ENCODE assay signal across 11 cellular contexts in the genomic region with DNA sequence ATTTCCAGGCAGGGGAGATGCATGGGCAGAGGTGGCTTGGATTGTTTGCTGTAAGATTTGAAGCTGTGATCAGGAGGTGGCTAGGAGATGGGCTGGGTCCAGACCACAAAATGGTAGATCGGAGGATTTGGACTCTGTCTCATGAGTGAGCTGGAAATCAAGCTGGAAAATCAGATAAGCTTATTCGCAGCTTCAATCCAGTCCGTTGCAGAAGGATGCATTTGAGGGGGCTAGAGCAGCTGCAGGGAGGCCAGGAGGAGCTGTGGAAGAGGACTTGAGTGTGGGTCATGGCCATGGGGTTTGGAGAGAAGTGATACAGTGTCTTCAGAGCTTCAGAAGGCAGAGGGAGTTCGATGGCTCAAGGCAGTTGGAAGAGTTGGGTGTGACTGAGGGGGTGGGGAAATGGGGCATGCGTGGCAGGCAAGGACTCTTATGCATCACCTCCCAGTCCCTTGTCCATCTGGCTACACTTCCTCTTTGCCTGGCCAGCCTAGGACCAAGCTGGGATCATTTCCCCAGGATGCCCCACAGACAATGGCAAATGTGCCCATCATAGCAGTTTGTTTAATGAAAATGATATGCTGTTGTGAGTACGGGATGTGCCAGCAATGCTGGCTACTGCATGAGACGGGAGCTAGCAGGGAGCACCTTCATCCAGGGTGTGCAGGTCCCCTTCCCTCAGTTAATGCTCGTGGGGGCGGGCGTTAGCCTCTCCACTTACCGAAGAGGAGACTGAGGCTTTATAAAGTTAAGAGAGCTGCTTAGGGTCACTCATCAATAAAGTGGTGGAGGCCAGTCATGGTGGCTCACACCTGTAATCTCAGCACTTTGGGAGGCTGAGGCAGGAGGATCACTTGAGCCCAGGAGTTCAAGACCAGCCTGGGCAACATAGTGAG. TPM values are rescaled to one million over a fixed set of nuclear protein-coding genes. Genes with fewer than 3 reads are reported as not detected.
DNase-seq lines count a peak whose midpoint lies in the region; FAIRE-seq and TF ChIP-seq lines count a peak whose summit lies in the region.
"Had no signal": no experiment of that assay in that cellular context is flagged by ENCODE, and none has a peak within 500 bp of the region (broad histone marks: within the 10 kb centered on the region; RNA-seq: fewer than 3 reads in every experiment).

No MANE protein-coding gene starts in this region.

- H4K20me1 ChIP-seq in OCI-LY1 (ENCODE audit: insufficient read depth, low read length), result no peaks in the 10 kb centered on the region

- H3K4me1 Mint-ChIP-seq in dendritic cell treated with granulocyte-macrophage colony-stimulating factor and Interleukin-4, amounts not matched to agents 40 ng/mL and 50 ng/mL, for 4 days (ENCODE audit: low read depth), result peaks cover 43% of the 10 kb centered on the region

- no peak overlapping the region for H3K4me2 ChIP-seq in OCI-LY1 (ENCODE audit: low read length)

- H3K4me3 ChIP-seq in OCI-LY1 (ENCODE audit: low read depth, low read length, poor library complexity, severe bottlenecking), result no peak overlapping the region
- H3K4me3 ChIP-seq in small intestine (ENCODE audit: low read depth in 1 of 2, low read length in 2 of 2), result no peak overlapping the region
- no peak overlapping the region for H3K4me3 ChIP-seq in lower leg skin (ENCODE audit: low read depth, poor library complexity, severe bottlenecking)
- no peak overlapping the region for H3K4me3 ChIP-seq in tibial artery
- H3K4me3 ChIP-seq: HAP-1, heart left ventricle, testis had no signal

- TF ChIP-seq POLR2A in lower leg skin (IDR thresholded peaks at IDR 0.05), result no peak

- peaks cover 43% of the 10 kb centered on the region for H3K36me3 Mint-ChIP-seq in dendritic cell treated with granulocyte-macrophage colony-stimulating factor and Interleukin-4, amounts not matched to agents 40 ng/mL and 50 ng/mL, for 4 days (ENCODE audit: low read depth)

- H3K9me3 ChIP-seq in OCI-LY1 (ENCODE audit: low read length) (peaks cover 3% of the 10 kb centered on the region; the same call in 1 of the 2 replicates), small intestine (ENCODE audit: control insufficient read depth, low read depth) (no peaks in the 10 kb centered on the region), tibial artery (no peaks in the 10 kb centered on the region)
- H3K9me3 ChIP-seq: HAP-1, heart left ventricle, right atrium auricular region, testis had no signal

- H3K27me3 ChIP-seq in OCI-LY1 (ENCODE audit: insufficient read depth, low read length), result no peaks in the 10 kb centered on the region
- H3K27me3 ChIP-seq in small intestine (ENCODE audit: control insufficient read depth in 2 of 2, insufficient read depth in 2 of 2, low read length in 2 of 2), result no peaks in the 10 kb centered on the region
- H3K27me3 ChIP-seq in tibial artery, result peaks cover 0 to 41% of the 10 kb centered on the region in 2 donors
- H3K27me3 ChIP-seq: heart left ventricle, right atrium auricular region, testis had no signal

- peaks cover 31% of the 10 kb centered on the region for H3K27me3 Mint-ChIP-seq in dendritic cell treated with granulocyte-macrophage colony-stimulating factor and Interleukin-4, amounts not matched to agents 40 ng/mL and 50 ng/mL, for 4 days

- H3K9ac ChIP-seq in OCI-LY1 (ENCODE audit: low read length), result no peak overlapping the region

- in situ Hi-C loops in GM13976 (cut with MboI; ENCODE audit: low sequenced_read_pairs, unreplicated experiment), result loop anchor here (25.0 kb wide), 1 partner anchor 313 kb away; the partner anchor contains the start of genes C16orf92 and DOC2A

- H3K36me3 ChIP-seq in OCI-LY1 (ENCODE audit: insufficient read depth, low read length), result peaks cover 22% of the 10 kb centered on the region
- no peaks in the 10 kb centered on the region for H3K36me3 ChIP-seq in small intestine (ENCODE audit: control insufficient read depth in 2 of 2, insufficient read depth in 2 of 2, low read length in 2 of 2)
- H3K36me3 ChIP-seq in tibial artery, result no peaks in the 10 kb centered on the region
- H3K36me3 ChIP-seq: HAP-1, heart left ventricle, right atrium auricular region had no signal

- peaks cover 31% of the 10 kb centered on the region for H3K4me1 ChIP-seq in OCI-LY1 (ENCODE audit: insufficient read depth, low read length, severe bottlenecking)
- no peaks in the 10 kb centered on the region for H3K4me1 ChIP-seq in small intestine (ENCODE audit: control insufficient read depth in 2 of 2, insufficient read depth in 1 of 2, low read depth in 1 of 2, low read length in 1 of 2)
- H3K4me1 ChIP-seq in tibial artery, result peaks cover 0 to 8% (median 5%) of the 10 kb centered on the region in 4 donors
- H3K4me1 ChIP-seq: testis had no signal

- H3K27ac Mint-ChIP-seq in dendritic cell treated with granulocyte-macrophage colony-stimulating factor and Interleukin-4, amounts not matched to agents 40 ng/mL and 50 ng/mL, for 4 days, result peak overlapping the region; percentile 18

- DNase-seq in GM10266 (ENCODE audit: extremely low spot score) (peak; percentile 5), small intestine (peak; percentile 9), lower leg skin (ENCODE audit: low spot score in 2 of 2) (no peak), tibial artery (no peak), GM13976 (ENCODE audit: low spot score) (no peak)

- peaks cover 19% of the 10 kb centered on the region for H3K9me3 Mint-ChIP-seq in dendritic cell treated with granulocyte-macrophage colony-stimulating factor and Interleukin-4, amounts not matched to agents 40 ng/mL and 50 ng/mL, for 4 days

- TF ChIP-seq CTCF in GM10266 (IDR thresholded peaks at IDR 0.05; ENCODE audit: control insufficient read depth, insufficient read depth, low read depth, missing control alignments) (no peak), OCI-LY1 (IDR thresholded peaks at IDR 0.05; ENCODE audit: low read length) (no peak), lower leg skin (IDR thresholded peaks at IDR 0.05) (no peak), tibial artery (IDR thresholded peaks at IDR 0.05) (no peak), GM13976 (IDR thresholded peaks at IDR 0.05; ENCODE audit: borderline replicate concordance, control extremely low read depth, extremely low read depth, insufficient read depth, missing control alignments) (no peak)

- no peaks in the 10 kb centered on the region for H3K79me2 ChIP-seq in OCI-LY1 (ENCODE audit: insufficient read depth, low read length)

- 46 to 66% (median 52%) methylated on average over 11 of the region's 11 CpGs for WGBS in small intestine, 3 donors
- 73 to 79% methylated on average over 11 of the region's 11 CpGs for WGBS in lower leg skin, 2 donors

- no peak overlapping the region for H2AFZ ChIP-seq in OCI-LY1 (ENCODE audit: low read length)

- peak overlapping the region; percentile 12 for H3K27ac ChIP-seq in OCI-LY1 (ENCODE audit: low read depth, low read length, poor library complexity, severe bottlenecking)
- H3K27ac ChIP-seq in small intestine (ENCODE audit: low read depth in 1 of 2, low read length in 1 of 2), result no peak overlapping the region
- H3K27ac ChIP-seq in tibial artery, result no peak overlapping the region
- H3K27ac ChIP-seq: heart left ventricle, right atrium auricular region, testis had no signal

- no peaks in the 10 kb centered on the region for H3K9me2 ChIP-seq in OCI-LY1 (ENCODE audit: low read depth, low read length)

- H3F3A ChIP-seq in OCI-LY1 (ENCODE audit: insufficient read depth, low read length), result no peaks in the 10 kb centered on the region

- no peak overlapping the region for H3K4me3 Mint-ChIP-seq in dendritic cell treated with granulocyte-macrophage colony-stimulating factor and Interleukin-4, amounts not matched to agents 40 ng/mL and 50 ng/mL, for 4 days

- no peak for FAIRE-seq in small intestine (lab: Jason Lieb, UNC)

- intact Hi-C loops in dendritic cell treated with granulocyte-macrophage colony-stimulating factor and Interleukin-4, amounts not matched to agents 40 ng/mL and 50 ng/mL, for 4 days (cut with micrococcal nuclease), result loop anchor here (10.0 kb wide), 1 partner anchor 45 kb away; no protein-coding TSS in a partner anchor
- intact Hi-C loops in lower leg skin (cut with DNase I; ENCODE audit: low total_unique reads) (loop anchor here (5.0 to 10.0 kb wide), 2 partner anchors 145 to 328 kb away; no protein-coding TSS in a partner anchor), tibial artery (cut with DNase I; ENCODE audit: low total_unique reads) (loop anchor here (5.0 kb wide), 3 partner anchors 148 to 323 kb away; partner anchors contain the start of gene C16orf92)

RNA-seq across cellular contexts. Expression of gene QPRT, which starts 20.6 kb away (rescaled TPM):
- 10 to 100 TPM; 30.2 to 32.4 (median 31.6) TPM for polyA plus RNA-seq in small intestine
- 1 to 10 TPM; 1.9 to 3.6 (median 2.7) TPM for total RNA-seq in lower leg skin

RNA-seq across cellular contexts. Expression of gene SPN, which starts 36.5 kb away (rescaled TPM):
- polyA plus RNA-seq in small intestine, result 1 to 10 TPM; 1.1 to 1.6 (median 1.3) TPM
- total RNA-seq in lower leg skin, result 1 to 10 TPM; 4.0 to 5.7 (median 4.7) TPM

RNA-seq across cellular contexts. Expression of gene C16orf54, which starts 46.2 kb away (rescaled TPM):
- polyA plus RNA-seq in small intestine, result 1 to 10 TPM in 1 of 3 donors, under 1 TPM in 2; 0.22 to 1.4 (median 0.95) TPM
- 1 to 10 TPM in 1 of 4 donors, under 1 TPM in 1, not detected in 2; 0.27 to 1.1 TPM for total RNA-seq in lower leg skin

Comparison
In these comparisons a context has a peak if more than half of its experiments do, and no peak if none do; other contexts are left out.
1. DNase-seq: peak in GM10266 (single experiment) and small intestine (single experiment); none in lower leg skin (0 of 2), tibial artery (0 of 2) and GM13976 (single experiment).